2 cellular contexts compared by ENCODE assay signal in the genomic region with DNA sequence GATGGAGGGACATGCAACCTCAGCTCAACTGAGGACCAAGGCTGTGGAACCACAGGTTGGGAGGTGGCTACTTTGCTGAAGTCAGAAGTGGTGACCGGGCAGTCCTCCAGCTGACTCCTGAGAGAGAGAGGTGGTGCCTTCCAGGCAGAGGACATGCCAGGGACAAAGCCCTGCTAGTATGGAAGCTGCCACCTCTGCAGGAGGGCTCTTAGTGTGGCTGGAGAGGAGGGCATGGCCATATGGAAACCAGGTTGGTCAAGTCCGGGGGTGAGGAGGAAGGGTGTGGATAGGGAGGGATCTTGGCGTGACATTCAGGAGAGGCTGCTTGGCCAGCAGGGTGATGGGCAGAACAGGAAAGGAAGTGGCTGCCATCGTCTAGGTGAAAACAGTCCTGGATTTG.
TF ChIP-seq lines count a peak whose summit lies in the region.

No MANE protein-coding gene starts in this region.

TF ChIP-seq in GM23338, 12 proteins besides CTCF, POLR2A, EP300 and RAD21:
- TF ChIP-seq EZH2phosphoT487 (IDR thresholded peaks at IDR 0.05; ENCODE audit: unreplicated experiment) (no peak), REST (IDR thresholded peaks at IDR 0.05; ENCODE audit: unreplicated experiment) (no peak), NANOG (IDR thresholded peaks at IDR 0.05; ENCODE audit: borderline replicate concordance) (no peak), ZNF114 (CRISPR knock-in tag; IDR thresholded peaks at IDR 0.05) (no peak), EZH2 (IDR thresholded peaks at IDR 0.05; ENCODE audit: low read depth, unreplicated experiment) (no peak)

TF ChIP-seq in WTC11, 78 proteins besides CTCF, POLR2A, EP300 and RAD21:
- TF ChIP-seq IRF2 (CRISPR knock-in tag; IDR thresholded peaks at IDR 0.05; ENCODE audit: borderline replicate concordance, low read depth) (no peak), ATF6 (CRISPR knock-in tag; IDR thresholded peaks at IDR 0.05) (no peak), GABPB1 (CRISPR knock-in tag; IDR thresholded peaks at IDR 0.05) (no peak), ZNF121 (CRISPR knock-in tag; IDR thresholded peaks at IDR 0.05) (no peak), ZNF423 (CRISPR knock-in tag; IDR thresholded peaks at IDR 0.05) (no peak), ZBTB21 (CRISPR knock-in tag; IDR thresholded peaks at IDR 0.05; ENCODE audit: borderline replicate concordance) (no peak), MXD4 (CRISPR knock-in tag; IDR thresholded peaks at IDR 0.05; ENCODE audit: borderline replicate concordance) (no peak), ZNF396 (CRISPR knock-in tag; IDR thresholded peaks at IDR 0.05; ENCODE audit: borderline replicate concordance) (no peak), SP1 (CRISPR knock-in tag; conservative IDR thresholded peaks at IDR 0.05) (no peak), CREM (CRISPR knock-in tag; IDR thresholded peaks at IDR 0.05) (no peak), ZNF138 (CRISPR knock-in tag; conservative IDR thresholded peaks at IDR 0.05) (no peak)
- TF ChIP-seq, protein P1, sequence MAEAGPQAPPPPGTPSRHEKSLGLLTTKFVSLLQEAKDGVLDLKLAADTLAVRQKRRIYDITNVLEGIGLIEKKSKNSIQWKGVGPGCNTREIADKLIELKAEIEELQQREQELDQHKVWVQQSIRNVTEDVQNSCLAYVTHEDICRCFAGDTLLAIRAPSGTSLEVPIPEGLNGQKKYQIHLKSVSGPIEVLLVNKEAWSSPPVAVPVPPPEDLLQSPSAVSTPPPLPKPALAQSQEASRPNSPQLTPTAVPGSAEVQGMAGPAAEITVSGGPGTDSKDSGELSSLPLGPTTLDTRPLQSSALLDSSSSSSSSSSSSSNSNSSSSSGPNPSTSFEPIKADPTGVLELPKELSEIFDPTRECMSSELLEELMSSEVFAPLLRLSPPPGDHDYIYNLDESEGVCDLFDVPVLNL (CRISPR knock-in tag; IDR thresholded peaks at IDR 0.05; ENCODE audit: borderline replicate concordance, low read depth), result no peak
- TF ChIP-seq, protein P2, sequence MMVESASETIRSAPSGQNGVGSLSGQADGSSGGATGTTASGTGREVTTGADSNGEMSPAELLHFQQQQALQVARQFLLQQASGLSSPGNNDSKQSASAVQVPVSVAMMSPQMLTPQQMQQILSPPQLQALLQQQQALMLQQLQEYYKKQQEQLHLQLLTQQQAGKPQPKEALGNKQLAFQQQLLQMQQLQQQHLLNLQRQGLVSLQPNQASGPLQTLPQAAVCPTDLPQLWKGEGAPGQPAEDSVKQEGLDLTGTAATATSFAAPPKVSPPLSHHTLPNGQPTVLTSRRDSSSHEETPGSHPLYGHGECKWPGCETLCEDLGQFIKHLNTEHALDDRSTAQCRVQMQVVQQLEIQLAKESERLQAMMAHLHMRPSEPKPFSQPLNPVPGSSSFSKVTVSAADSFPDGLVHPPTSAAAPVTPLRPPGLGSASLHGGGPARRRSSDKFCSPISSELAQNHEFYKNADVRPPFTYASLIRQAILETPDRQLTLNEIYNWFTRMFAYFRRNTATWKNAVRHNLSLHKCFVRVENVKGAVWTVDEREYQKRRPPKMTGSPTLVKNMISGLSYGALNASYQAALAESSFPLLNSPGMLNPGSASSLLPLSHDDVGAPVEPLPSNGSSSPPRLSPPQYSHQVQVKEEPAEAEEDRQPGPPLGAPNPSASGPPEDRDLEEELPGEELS (CRISPR knock-in tag; IDR thresholded peaks at IDR 0.05), result no peak
- TF ChIP-seq, protein P3, sequence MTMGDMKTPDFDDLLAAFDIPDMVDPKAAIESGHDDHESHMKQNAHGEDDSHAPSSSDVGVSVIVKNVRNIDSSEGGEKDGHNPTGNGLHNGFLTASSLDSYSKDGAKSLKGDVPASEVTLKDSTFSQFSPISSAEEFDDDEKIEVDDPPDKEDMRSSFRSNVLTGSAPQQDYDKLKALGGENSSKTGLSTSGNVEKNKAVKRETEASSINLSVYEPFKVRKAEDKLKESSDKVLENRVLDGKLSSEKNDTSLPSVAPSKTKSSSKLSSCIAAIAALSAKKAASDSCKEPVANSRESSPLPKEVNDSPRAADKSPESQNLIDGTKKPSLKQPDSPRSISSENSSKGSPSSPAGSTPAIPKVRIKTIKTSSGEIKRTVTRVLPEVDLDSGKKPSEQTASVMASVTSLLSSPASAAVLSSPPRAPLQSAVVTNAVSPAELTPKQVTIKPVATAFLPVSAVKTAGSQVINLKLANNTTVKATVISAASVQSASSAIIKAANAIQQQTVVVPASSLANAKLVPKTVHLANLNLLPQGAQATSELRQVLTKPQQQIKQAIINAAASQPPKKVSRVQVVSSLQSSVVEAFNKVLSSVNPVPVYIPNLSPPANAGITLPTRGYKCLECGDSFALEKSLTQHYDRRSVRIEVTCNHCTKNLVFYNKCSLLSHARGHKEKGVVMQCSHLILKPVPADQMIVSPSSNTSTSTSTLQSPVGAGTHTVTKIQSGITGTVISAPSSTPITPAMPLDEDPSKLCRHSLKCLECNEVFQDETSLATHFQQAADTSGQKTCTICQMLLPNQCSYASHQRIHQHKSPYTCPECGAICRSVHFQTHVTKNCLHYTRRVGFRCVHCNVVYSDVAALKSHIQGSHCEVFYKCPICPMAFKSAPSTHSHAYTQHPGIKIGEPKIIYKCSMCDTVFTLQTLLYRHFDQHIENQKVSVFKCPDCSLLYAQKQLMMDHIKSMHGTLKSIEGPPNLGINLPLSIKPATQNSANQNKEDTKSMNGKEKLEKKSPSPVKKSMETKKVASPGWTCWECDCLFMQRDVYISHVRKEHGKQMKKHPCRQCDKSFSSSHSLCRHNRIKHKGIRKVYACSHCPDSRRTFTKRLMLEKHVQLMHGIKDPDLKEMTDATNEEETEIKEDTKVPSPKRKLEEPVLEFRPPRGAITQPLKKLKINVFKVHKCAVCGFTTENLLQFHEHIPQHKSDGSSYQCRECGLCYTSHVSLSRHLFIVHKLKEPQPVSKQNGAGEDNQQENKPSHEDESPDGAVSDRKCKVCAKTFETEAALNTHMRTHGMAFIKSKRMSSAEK (CRISPR knock-in tag; IDR thresholded peaks at IDR 0.05; ENCODE audit: borderline replicate concordance), result no peak
- TF ChIP-seq, protein P4, sequence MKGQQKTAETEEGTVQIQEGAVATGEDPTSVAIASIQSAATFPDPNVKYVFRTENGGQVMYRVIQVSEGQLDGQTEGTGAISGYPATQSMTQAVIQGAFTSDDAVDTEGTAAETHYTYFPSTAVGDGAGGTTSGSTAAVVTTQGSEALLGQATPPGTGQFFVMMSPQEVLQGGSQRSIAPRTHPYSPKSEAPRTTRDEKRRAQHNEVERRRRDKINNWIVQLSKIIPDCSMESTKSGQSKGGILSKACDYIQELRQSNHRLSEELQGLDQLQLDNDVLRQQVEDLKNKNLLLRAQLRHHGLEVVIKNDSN (CRISPR knock-in tag; IDR thresholded peaks at IDR 0.05), result no peak
